21 cellular contexts compared by ENCODE assay signal in genomic region chr6:80553071-80553740, GRCh38.
DNase-seq lines count a peak whose midpoint lies in the region; ATAC-seq, FAIRE-seq and TF ChIP-seq lines count a peak whose summit lies in the region.
"Had no signal": no experiment of that assay in that cellular context is flagged by ENCODE, and none has a peak within 500 bp of the region (broad histone marks: within the 10 kb centered on the region; RNA-seq: fewer than 3 reads in every experiment).

No MANE protein-coding gene starts in this region.

- no peak for ATAC-seq in HG03196 (IDR thresholded peaks at IDR 0.05; ENCODE audit: unreplicated experiment)
- ATAC-seq: stimulated activated naive CD8-positive, alpha-beta T cell treated with anti-CD3 and anti-CD28 coated beads, Interleukin-15, Interleukin-2, amounts not matched to agents 100 U/mL and 50 U/mL, for 24 hours had no signal

- no peaks in the 10 kb centered on the region for H3K9me3 ChIP-seq in astrocyte (ENCODE audit: insufficient read depth, low read depth, low read length)
- H3K9me3 ChIP-seq: BLaER1 had no signal

- H3K79me2 ChIP-seq in astrocyte (ENCODE audit: insufficient read depth, low read length) = no peaks in the 10 kb centered on the region
- H3K79me2 ChIP-seq: parathyroid adenoma had no signal

- H2AFZ ChIP-seq in astrocyte (ENCODE audit: low read depth, low read length) = peak overlapping the region; percentile 55
- H2AFZ ChIP-seq: parathyroid adenoma had no signal

- H3K4me1 Mint-ChIP-seq in astrocyte (ENCODE audit: low read depth, unreplicated experiment) (peaks cover 9% of the 10 kb centered on the region), osteocyte (ENCODE audit: unreplicated experiment) (peaks cover 29% of the 10 kb centered on the region), progenitor cell of endocrine pancreas (ENCODE audit: low read depth) (no peaks in the 10 kb centered on the region)

- H3K4me1 ChIP-seq in astrocyte (ENCODE audit: insufficient read depth, low read length) = peaks cover 6% of the 10 kb centered on the region
- H3K4me1 ChIP-seq: BLaER1, parathyroid adenoma had no signal

- H3K9ac ChIP-seq in astrocyte (ENCODE audit: low read length) = no peak overlapping the region
- H3K9ac ChIP-seq: BLaER1, parathyroid adenoma had no signal

- H3K27me3 Mint-ChIP-seq in astrocyte (ENCODE audit: low read depth, unreplicated experiment) (no peaks in the 10 kb centered on the region), osteocyte (ENCODE audit: unreplicated experiment) (no peaks in the 10 kb centered on the region), progenitor cell of endocrine pancreas (no peaks in the 10 kb centered on the region)

- no peak overlapping the region for H3K4me3 ChIP-seq in astrocyte (ENCODE audit: insufficient read depth, low read depth, low read length)
- H3K4me3 ChIP-seq: BLaER1 had no signal

- DNase-seq in NCI-H345 (lab: John Stamatoyannopoulos, UW) = peak; percentile 32
- no peak for DNase-seq in NCI-H345 treated with DMSO at 0.1 percent for 48 hours (lab: John Stamatoyannopoulos, UW; ENCODE audit: unreplicated experiment)
- DNase-seq in astrocyte (ENCODE audit: low read depth) = peak; percentile 73
- peak; percentile 12 for DNase-seq in globus pallidus (ENCODE audit: low spot score)
- DNase-seq in osteocyte (ENCODE audit: extremely low spot score, unreplicated experiment) = no peak
- DNase-seq in progenitor cell of endocrine pancreas (ENCODE audit: low spot score, unreplicated experiment) = no peak
- no peak for DNase-seq in NCI-H510A treated with DMSO at 0.1 percent for 48 hours (lab: John Stamatoyannopoulos, UW)
- DNase-seq: 8988T; DMS53; erythroblast; head of caudate nucleus; midbrain; NCI-H1092; NK-92 treated with Interleukin-12 subunit alpha and Interleukin-12 subunit beta, amount 100 ng/mL, for 24 hours; stimulated activated naive CD8-positive, alpha-beta T cell treated with anti-CD3 and anti-CD28 coated beads, Interleukin-15, Interleukin-2, amounts not matched to agents 100 U/mL and 50 U/mL, for 24 hours; T-helper 2 cell had no signal

- H3K27ac Mint-ChIP-seq in astrocyte (ENCODE audit: unreplicated experiment) (no peak overlapping the region), osteocyte (ENCODE audit: unreplicated experiment) (peak overlapping the region; percentile 31), progenitor cell of endocrine pancreas (no peak overlapping the region)

- H3K36me3 Mint-ChIP-seq in astrocyte (ENCODE audit: low read depth, unreplicated experiment) = no peaks in the 10 kb centered on the region
- no peaks in the 10 kb centered on the region for H3K36me3 Mint-ChIP-seq in osteocyte (ENCODE audit: unreplicated experiment)
- H3K36me3 Mint-ChIP-seq in progenitor cell of endocrine pancreas (ENCODE audit: insufficient read depth) = no peaks in the 10 kb centered on the region

- H3K9me3 Mint-ChIP-seq in astrocyte (ENCODE audit: unreplicated experiment) = no peaks in the 10 kb centered on the region
- H3K9me3 Mint-ChIP-seq in osteocyte (ENCODE audit: unreplicated experiment) = no peaks in the 10 kb centered on the region
- peaks cover 4% of the 10 kb centered on the region for H3K9me3 Mint-ChIP-seq in progenitor cell of endocrine pancreas (ENCODE audit: low read depth)

- H3K36me3 ChIP-seq in astrocyte (ENCODE audit: insufficient read depth, low read length) = no peaks in the 10 kb centered on the region
- H3K36me3 ChIP-seq: BLaER1 had no signal

- H3K4me3 Mint-ChIP-seq in astrocyte (ENCODE audit: unreplicated experiment) (no peak overlapping the region), osteocyte (ENCODE audit: unreplicated experiment) (no peak overlapping the region), progenitor cell of endocrine pancreas (ENCODE audit: low read depth) (no peak overlapping the region)

- H4K20me1 ChIP-seq in astrocyte (ENCODE audit: insufficient read depth, low read length) = no peaks in the 10 kb centered on the region
- H4K20me1 ChIP-seq: BLaER1 had no signal

- no peak for TF ChIP-seq CTCF in astrocyte (IDR thresholded peaks at IDR 0.05; ENCODE audit: insufficient read depth, low read depth, low read length)
- TF ChIP-seq CTCF in osteocyte (IDR thresholded peaks at IDR 0.05) = no peak
- no peak for TF ChIP-seq CTCF in progenitor cell of endocrine pancreas (IDR thresholded peaks at IDR 0.05; ENCODE audit: unreplicated experiment)

- H3K4me2 ChIP-seq in astrocyte (ENCODE audit: low read length) = no peak overlapping the region
- H3K4me2 ChIP-seq: BLaER1 had no signal

- no peak for FAIRE-seq in astrocyte (lab: Jason Lieb, UNC)
- FAIRE-seq: islet of Langerhans, urothelium cell line had no signal

- no peak overlapping the region for H3K27ac ChIP-seq in astrocyte (ENCODE audit: low read depth, low read length)
- H3K27ac ChIP-seq: BLaER1, parathyroid adenoma had no signal

- no peaks in the 10 kb centered on the region for H3K27me3 ChIP-seq in astrocyte (ENCODE audit: insufficient read depth, low read length)
- H3K27me3 ChIP-seq: BLaER1 had no signal

Comparison
In these comparisons a context has a peak if more than half of its experiments do, and no peak if none do; other contexts are left out.
1. DNase-seq: peak in NCI-H345 (single experiment), astrocyte (single experiment) and globus pallidus (single experiment); none in NCI-H345 treated with DMSO at 0.1 percent for 48 hours (single experiment), osteocyte (single experiment), progenitor cell of endocrine pancreas (single experiment) and NCI-H510A treated with DMSO at 0.1 percent for 48 hours (single experiment).